Comparison of ENCODE assay signal across 15 cellular contexts in the genomic region with DNA sequence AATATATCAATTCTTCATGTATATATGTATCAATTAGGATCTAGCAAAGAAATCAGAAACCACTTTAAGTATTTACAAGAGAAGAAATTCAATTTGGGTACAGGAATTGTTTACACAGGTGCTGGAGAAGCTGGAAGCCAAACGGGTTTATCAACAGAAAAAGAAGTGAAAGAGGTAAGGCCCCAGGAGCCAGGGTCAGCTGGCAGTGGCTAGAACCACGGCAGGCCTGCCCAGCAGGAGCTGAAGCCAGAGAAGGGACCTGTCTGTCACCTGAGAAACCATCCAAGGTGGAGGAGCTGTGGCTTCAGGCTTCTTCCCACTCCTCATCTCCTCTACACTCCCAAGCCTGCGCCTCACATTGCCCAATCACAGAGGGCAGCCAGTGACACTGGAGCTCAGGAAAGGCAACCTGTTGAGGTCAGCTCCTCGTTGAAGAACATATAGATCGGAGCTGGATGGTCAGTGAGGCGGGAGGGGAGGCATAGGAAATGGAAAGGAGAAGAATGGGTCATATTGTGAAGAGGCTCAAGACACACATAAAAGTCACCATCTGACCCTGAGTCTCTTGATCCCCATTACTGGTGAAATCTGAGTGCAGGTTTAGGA.
DNase-seq lines count a peak whose midpoint lies in the region; FAIRE-seq and TF ChIP-seq lines count a peak whose summit lies in the region.
"Had no signal": no experiment of that assay in that cellular context is flagged by ENCODE, and none has a peak within 500 bp of the region (broad histone marks: within the 10 kb centered on the region; RNA-seq: fewer than 3 reads in every experiment).

No MANE protein-coding gene starts in this region.

- peaks cover 41% of the 10 kb centered on the region for H3K4me1 Mint-ChIP-seq in astrocyte (ENCODE audit: low read depth, unreplicated experiment)

- DNase-seq in NCI-H1105 treated with DMSO at 0.1 percent for 48 hours (lab: John Stamatoyannopoulos, UW) (peak; percentile 39), NCI-H1105 (lab: John Stamatoyannopoulos, UW) (no peak), NCI-H2081 treated with DMSO at 0.1 percent for 48 hours (lab: John Stamatoyannopoulos, UW) (peak; percentile 34), astrocyte (ENCODE audit: low read depth) (no peak), stomach (peak; percentile 79), H4 (ENCODE audit: low spot score) (no peak), Peyer's patch (no peak)
- no peak for DNase-seq in activated CD4-positive, alpha-beta T cell treated with anti-CD3 and anti-CD28 coated beads for 4 hours
- DNase-seq: activated CD4-positive, alpha-beta T cell treated with anti-CD3 and anti-CD28 coated beads, Interleukin-2, amount 10 ng/mL, durations not matched to agents 24 days and 14 days; activated T-cell treated with anti-CD3 and anti-CD28 coated beads, Interleukin-2, amount 50 U/mL, for 48 hours; amniotic stem cell; cortex of kidney; NCI-H1436; T-helper 1 cell had no signal

- no peaks in the 10 kb centered on the region for H3K36me3 ChIP-seq in astrocyte (ENCODE audit: insufficient read depth, low read length)
- H3K36me3 ChIP-seq in stomach, result no peaks in the 10 kb centered on the region
- no peaks in the 10 kb centered on the region for H3K36me3 ChIP-seq in Peyer's patch

- H3K79me2 ChIP-seq in astrocyte (ENCODE audit: insufficient read depth, low read length), result no peaks in the 10 kb centered on the region

- no peak overlapping the region for H2AFZ ChIP-seq in astrocyte (ENCODE audit: low read depth, low read length)

- H3K4me3 Mint-ChIP-seq in astrocyte (ENCODE audit: unreplicated experiment), result no peak overlapping the region
- H3K4me3 Mint-ChIP-seq: activated CD4-positive, alpha-beta T cell treated with anti-CD3 and anti-CD28 coated beads, Interleukin-2, amount 10 ng/mL, durations not matched to agents 24 days and 14 days; neural crest cell had no signal

- no peak overlapping the region for H3K27ac ChIP-seq in astrocyte (ENCODE audit: low read depth, low read length)
- peak overlapping the region; percentile 39 to 79 (median 59) for H3K27ac ChIP-seq in stomach
- no peak overlapping the region for H3K27ac ChIP-seq in Peyer's patch

- no peak for TF ChIP-seq EP300 in stomach (IDR thresholded peaks at IDR 0.05)

- WGBS in stomach, 5 donors, result 65 to 73% (median 68%) methylated on average over 6 of the region's 6 CpGs

- H3K27me3 ChIP-seq in astrocyte (ENCODE audit: insufficient read depth, low read length) (no peaks in the 10 kb centered on the region), stomach (no peaks in the 10 kb centered on the region), Peyer's patch (no peaks in the 10 kb centered on the region)

- no peaks in the 10 kb centered on the region for H3K9me3 ChIP-seq in astrocyte (ENCODE audit: insufficient read depth, low read depth, low read length)
- no peaks in the 10 kb centered on the region for H3K9me3 ChIP-seq in stomach
- no peaks in the 10 kb centered on the region for H3K9me3 ChIP-seq in Peyer's patch

- peaks cover 2% of the 10 kb centered on the region for H3K36me3 Mint-ChIP-seq in astrocyte (ENCODE audit: low read depth, unreplicated experiment)

- H3K27me3 Mint-ChIP-seq in astrocyte (ENCODE audit: low read depth, unreplicated experiment), result no peaks in the 10 kb centered on the region
- H3K27me3 Mint-ChIP-seq: activated CD4-positive, alpha-beta T cell treated with anti-CD3 and anti-CD28 coated beads, Interleukin-2, amount 10 ng/mL, durations not matched to agents 24 days and 14 days had no signal

- H3K4me1 ChIP-seq in astrocyte (ENCODE audit: insufficient read depth, low read length), result peaks cover 32% of the 10 kb centered on the region
- peaks cover 23 to 75% (median 40%) of the 10 kb centered on the region in 4 donors for H3K4me1 ChIP-seq in stomach
- peaks cover 0 to 32% (median 6%) of the 10 kb centered on the region in 4 donors for H3K4me1 ChIP-seq in Peyer's patch

- no peak for TF ChIP-seq CTCF in astrocyte (IDR thresholded peaks at IDR 0.05; ENCODE audit: insufficient read depth, low read depth, low read length)
- TF ChIP-seq CTCF in stomach (IDR thresholded peaks at IDR 0.05), result no peak
- no peak for TF ChIP-seq CTCF in Peyer's patch (IDR thresholded peaks at IDR 0.05)

- no peak overlapping the region for H3K9ac ChIP-seq in astrocyte (ENCODE audit: low read length)

- H3K4me2 ChIP-seq in astrocyte (ENCODE audit: low read length), result no peak overlapping the region

- intact Hi-C loops in stomach (cut with DNase I; ENCODE audit: low total_unique reads), result no loop called here

- H3K4me3 ChIP-seq in astrocyte (ENCODE audit: insufficient read depth, low read depth, low read length) (no peak overlapping the region), stomach (no peak overlapping the region), Peyer's patch (no peak overlapping the region)

- TF ChIP-seq POLR2A in stomach (IDR thresholded peaks at IDR 0.05) (no peak), Peyer's patch (IDR thresholded peaks at IDR 0.05) (no peak)

- H3K27ac Mint-ChIP-seq in astrocyte (ENCODE audit: unreplicated experiment), result peak overlapping the region; percentile 93
- H3K27ac Mint-ChIP-seq: activated CD4-positive, alpha-beta T cell treated with anti-CD3 and anti-CD28 coated beads, Interleukin-2, amount 10 ng/mL, durations not matched to agents 24 days and 14 days had no signal

- peaks cover 6% of the 10 kb centered on the region for H3K9me3 Mint-ChIP-seq in astrocyte (ENCODE audit: unreplicated experiment)
- H3K9me3 Mint-ChIP-seq: activated CD4-positive, alpha-beta T cell treated with anti-CD3 and anti-CD28 coated beads, Interleukin-2, amount 10 ng/mL, durations not matched to agents 24 days and 14 days; neural crest cell had no signal

- no peak for FAIRE-seq in astrocyte (lab: Jason Lieb, UNC)

- H4K20me1 ChIP-seq in astrocyte (ENCODE audit: insufficient read depth, low read length), result no peaks in the 10 kb centered on the region

Comparison
In these comparisons a context has a peak if more than half of its experiments do, and no peak if none do; other contexts are left out.
1. DNase-seq: peak in NCI-H1105 treated with DMSO at 0.1 percent for 48 hours (single experiment), NCI-H2081 treated with DMSO at 0.1 percent for 48 hours (single experiment) and stomach (single experiment); none in NCI-H1105 (single experiment), astrocyte (single experiment), H4 (single experiment), Peyer's patch (0 of 3) and activated CD4-positive, alpha-beta T cell treated with anti-CD3 and anti-CD28 coated beads for 4 hours (0 of 2).
2. H3K27ac ChIP-seq: peak in stomach (5 of 5); none in astrocyte (single experiment) and Peyer's patch (0 of 4).